In genomic region chr10:130127612-130128607, GRCh38 we compare ENCODE assay signal across 8 cellular contexts. TPM values are rescaled to one million over a fixed set of nuclear protein-coding genes. Genes with fewer than 3 reads are reported as not detected.
DNase-seq lines count a peak whose midpoint lies in the region; ATAC-seq and TF ChIP-seq lines count a peak whose summit lies in the region.

No MANE protein-coding gene starts in this region.

- H3K27me3 Mint-ChIP-seq in GM23338 (ENCODE audit: insufficient read depth, low read depth, poor library complexity) = peaks cover 2% of the 10 kb centered on the region

- no peaks in the 10 kb centered on the region for H4K20me1 ChIP-seq in GM23338 (replicated peaks; ENCODE audit: insufficient read depth)

- no peaks in the 10 kb centered on the region for H3K36me3 Mint-ChIP-seq in GM23338 (ENCODE audit: low read depth)

- H3K27me3 ChIP-seq in GM23338 (ENCODE audit: insufficient read depth) = no peaks in the 10 kb centered on the region

- no peaks in the 10 kb centered on the region for H3K9me3 Mint-ChIP-seq in GM23338

- in situ Hi-C loops in KBM-7 (cut with MboI; ENCODE audit: low pct_unique_long_range_greater_than_20kb, low sequenced_read_pairs) = no loop called here

- peaks cover 9% of the 10 kb centered on the region; the same call in 1 of the 2 replicates for H3K4me1 ChIP-seq in GM23338 (ENCODE audit: insufficient read depth)

- H3K27ac ChIP-seq in GM23338 (ENCODE audit: low read depth) = no peak overlapping the region

- peak; percentile 80 to 85 for TF ChIP-seq CTCF in GM23338 (conservative IDR thresholded peaks at IDR 0.05; ENCODE audit: low read depth in 2 of 2)
- TF ChIP-seq CTCF in retinal pigment epithelial cell (conservative IDR thresholded peaks at IDR 0.05; ENCODE audit: low read depth, low read length) = peak; percentile 95

- H3F3A ChIP-seq in GM23338 (replicated peaks; ENCODE audit: low read depth) = 0 out of 2 replicates have a peak, but pooled peaks cover 3% of the 10 kb centered on the region

- intact Hi-C loops in left ventricle myocardium superior (cut with micrococcal nuclease) = no loop called here

- no peak overlapping the region for H3K4me2 ChIP-seq in GM23338

- H3K79me2 ChIP-seq in GM23338 (replicated peaks; ENCODE audit: insufficient read depth) = no peaks in the 10 kb centered on the region

- no peak overlapping the region for H3K4me3 Mint-ChIP-seq in GM23338

- H2AFZ ChIP-seq in GM23338 = peak overlapping the region; percentile 20; the same call in 1 of the 2 replicates

- no peak overlapping the region for H3K4me3 ChIP-seq in GM23338
- H3K4me3 ChIP-seq in retinal pigment epithelial cell (ENCODE audit: low read length) = no peak overlapping the region

- DNase-seq in NOMO-1 (lab: John Stamatoyannopoulos, UW; ENCODE audit: unreplicated experiment in 2 of 2) (peak; percentile 11 to 34), NOMO-1 treated with dmso at 0.1 percent for 144 hours (lab: John Stamatoyannopoulos, UW; ENCODE audit: unreplicated experiment) (no peak), GM23338 (ENCODE audit: low spot score) (peak; percentile 92), KBM-7 (peak; percentile 59), SHP77 treated with DMSO at 0.1 percent for 48 hours (lab: John Stamatoyannopoulos, UW) (peak; percentile 48), anterior cingulate cortex (lab: John Stamatoyannopoulos, UW) (peak in 42 of 58 donors; percentile 7 to 68 (median 26)), left ventricle myocardium superior (peak; percentile 43), retinal pigment epithelial cell (ENCODE audit: low read depth) (peak; percentile 39)

- no peaks in the 10 kb centered on the region for H3K36me3 ChIP-seq in GM23338 (ENCODE audit: insufficient read depth)

- no peak overlapping the region for H3K27ac Mint-ChIP-seq in GM23338

- no peaks in the 10 kb centered on the region for H3K9me2 ChIP-seq in GM23338 (ENCODE audit: insufficient read depth)

- peaks cover 12% of the 10 kb centered on the region; the same call in 2 of the 3 replicates for H3K4me1 Mint-ChIP-seq in GM23338

- peak; percentile 92 for ATAC-seq in GM23338
- ATAC-seq in left ventricle myocardium superior = peak; percentile 85

TF ChIP-seq in GM23338, 12 proteins besides CTCF, POLR2A, EP300 and RAD21:
- no peak for TF ChIP-seq EZH2phosphoT487 (IDR thresholded peaks at IDR 0.05; ENCODE audit: unreplicated experiment)
- no peak for TF ChIP-seq STAT1 (IDR thresholded peaks at IDR 0.05; ENCODE audit: unreplicated experiment)
- no peak for TF ChIP-seq JUNB (IDR thresholded peaks at IDR 0.05; ENCODE audit: unreplicated experiment)
- no peak for TF ChIP-seq REST (IDR thresholded peaks at IDR 0.05; ENCODE audit: unreplicated experiment)
- no peak for TF ChIP-seq ZNF114 (CRISPR knock-in tag; IDR thresholded peaks at IDR 0.05)
- no peak for TF ChIP-seq ZNF331 (CRISPR knock-in tag; IDR thresholded peaks at IDR 0.05; ENCODE audit: low read depth)
- no peak for TF ChIP-seq NANOG (IDR thresholded peaks at IDR 0.05; ENCODE audit: borderline replicate concordance)
- no peak for TF ChIP-seq POLR2AphosphoS5 (IDR thresholded peaks at IDR 0.05; ENCODE audit: low read depth)
- no peak for TF ChIP-seq ZNF462 (CRISPR knock-in tag; IDR thresholded peaks at IDR 0.05)
TF ChIP-seq in GM23338: peak in this region for 0.

RNA-seq across cellular contexts. Expression of gene GLRX3, which starts 8.3 kb away (rescaled TPM):
- total RNA-seq in GM23338 (2014; rRNA removed; shearing (Covaris generic)) = 141 and 146 TPM in 2 replicates
- 175 and 201 TPM in 2 replicates for polyA plus RNA-seq in GM23338 (2016; fragmentation: Nextera tagmentation; extraction: Ambion mirVana)
- total RNA-seq in left ventricle myocardium superior = 64.8 TPM

RNA-seq across cellular contexts. Expression of gene C10orf143, which starts 17.3 kb away (rescaled TPM):
- 0.21 and 0.62 TPM in 2 replicates for total RNA-seq in GM23338 (2014; rRNA removed; shearing (Covaris generic))
- polyA plus RNA-seq in GM23338 (2016; fragmentation: Nextera tagmentation; extraction: Ambion mirVana) = 3.7 and 4.8 TPM in 2 replicates
- 1.3 TPM for total RNA-seq in left ventricle myocardium superior
